In the genomic region with DNA sequence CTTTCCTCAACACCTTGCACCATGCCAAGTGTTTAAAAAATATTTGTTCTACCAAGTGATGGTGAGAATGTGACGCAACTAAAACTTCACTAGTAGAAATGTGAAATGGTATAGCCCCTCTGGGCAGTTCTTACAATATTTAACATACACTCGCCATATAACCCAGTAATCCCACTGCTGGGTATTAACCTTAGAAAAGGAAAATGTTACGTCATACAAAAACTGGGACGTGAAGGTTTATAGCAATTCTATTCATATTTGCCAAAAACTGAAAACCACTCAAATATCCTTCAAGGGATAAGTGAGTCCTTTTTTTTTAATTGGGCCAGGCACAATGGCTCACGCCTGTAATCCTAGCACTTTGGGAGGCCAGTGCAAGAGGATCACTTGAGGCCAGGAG, we compare ENCODE assay signal across 34 cellular contexts.
"Had no signal": no experiment of that assay in that cellular context is flagged by ENCODE, and none has a peak within 500 bp of the region (broad histone marks: within the 10 kb centered on the region; RNA-seq: fewer than 3 reads in every experiment).

No MANE protein-coding gene starts in this region.

- H3K27me3 ChIP-seq: MG63 had no signal

- H3K4me3 ChIP-seq: MG63 had no signal

- H3K9me3 ChIP-seq: MG63 had no signal

- DNase-seq: Karpas-422, Kasumi-1, MG63, MM.1S, MV-4-11, NCI-H1048, NCI-H1092, NCI-H1092 treated with DMSO at 0.1 percent for 48 hours, NCI-H1105, NCI-H1105 treated with DMSO at 0.1 percent for 48 hours, NCI-H1417, NCI-H1417 treated with DMSO at 0.1 percent for 48 hours, NCI-H1436, NCI-H1436 treated with DMSO at 0.1 percent for 48 hours, NCI-H146, NCI-H1694, NCI-H1694 treated with DMSO at 0.1 percent for 48 hours, NCI-H187, NCI-H187 treated with DMSO at 0.1 percent for 48 hours, NCI-H1930, NCI-H2029, NCI-H2029 treated with DMSO at 0.1 percent for 48 hours, NCI-H2081, NCI-H2081 treated with DMSO at 0.1 percent for 48 hours, NCI-H2107, NCI-H2171, NCI-H2171 treated with DMSO at 0.1 percent for 48 hours, NCI-H2227 treated with DMSO at 0.1 percent for 48 hours, NCI-H226, NCI-H345, NCI-H446, NCI-H446 treated with DMSO at 0.1 percent for 48 hours, NCI-H510A, NCI-H510A treated with DMSO at 0.1 percent for 48 hours had no signal

- H3K36me3 ChIP-seq: MG63 had no signal
